Comparison of ENCODE assay signal across 17 cellular contexts in the genomic region with DNA sequence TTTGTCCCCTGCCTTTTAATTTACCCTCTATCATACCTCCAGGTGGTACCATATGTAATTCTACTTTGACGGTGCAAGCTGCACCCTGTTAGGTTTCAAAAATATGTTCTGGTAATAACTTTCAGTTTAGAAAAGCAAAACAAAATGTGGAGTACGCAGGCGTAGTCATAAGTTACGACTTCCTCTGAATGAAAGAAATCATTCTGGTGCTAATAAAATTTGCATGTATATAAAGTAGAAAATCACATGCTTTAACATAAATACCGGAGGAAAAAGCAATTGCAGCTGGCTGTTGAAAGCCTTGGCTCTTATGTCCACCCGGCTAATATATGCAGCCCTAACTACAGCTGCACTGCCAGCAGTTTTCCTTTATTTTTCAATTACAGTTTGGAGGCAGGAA.
DNase-seq lines count a peak whose midpoint lies in the region; ATAC-seq and TF ChIP-seq lines count a peak whose summit lies in the region.
"Had no signal": no experiment of that assay in that cellular context is flagged by ENCODE, and none has a peak within 500 bp of the region (broad histone marks: within the 10 kb centered on the region; RNA-seq: fewer than 3 reads in every experiment).

No MANE protein-coding gene starts in this region.

- WGBS in sigmoid colon, 2 donors = 6 to 29% methylated on average over 6 of the region's 6 CpGs

- TF ChIP-seq POLR2A in sigmoid colon (IDR thresholded peaks at IDR 0.05) = no peak

- no peak for TF ChIP-seq CTCF in sigmoid colon (IDR thresholded peaks at IDR 0.05)

- no peaks in the 10 kb centered on the region for H3K27me3 ChIP-seq in sigmoid colon
- H3K27me3 ChIP-seq: left lung had no signal

- intact Hi-C loops in sigmoid colon (cut with DNase I) = no loop called here

- H3K4me3 ChIP-seq in SK-N-MC (peak overlapping the region; percentile 65), sigmoid colon (peak overlapping the region in 3 of 4 donors; percentile 10 to 17 (median 15))
- H3K4me3 ChIP-seq: left lung, PC-9 had no signal

- H3K27ac Mint-ChIP-seq in immature natural killer cell = no peak overlapping the region
- H3K27ac Mint-ChIP-seq: activated CD8-positive, alpha-beta T cell treated with anti-CD3 and anti-CD28 coated beads for 36 hours; activated naive CD8-positive, alpha-beta T cell treated with anti-CD3 and anti-CD28 coated beads, Interleukin-2, amount 50 U/mL, for 24 hours; H9; IgD-negative memory B cell; natural killer cell had no signal

- H3K36me3 ChIP-seq in SK-N-MC (ENCODE audit: insufficient read depth, low read length) (no peaks in the 10 kb centered on the region), sigmoid colon (no peaks in the 10 kb centered on the region)
- H3K36me3 ChIP-seq: left lung had no signal

- H3K36me3 Mint-ChIP-seq in immature natural killer cell = no peaks in the 10 kb centered on the region
- H3K36me3 Mint-ChIP-seq: IgD-negative memory B cell, natural killer cell had no signal

- DNase-seq in SK-N-MC (ENCODE audit: low read depth, low spot score) = peak; percentile 53
- DNase-seq in sigmoid colon = no peak
- no peak for DNase-seq in NCI-H524 (lab: John Stamatoyannopoulos, UW)
- DNase-seq in immature natural killer cell = no peak
- DNase-seq in medulla oblongata (ENCODE audit: extremely low spot score) = no peak
- DNase-seq in DMS114 treated with DMSO at 0.1 percent for 48 hours (lab: John Stamatoyannopoulos, UW; ENCODE audit: unreplicated experiment) = no peak
- DNase-seq: activated CD8-positive, alpha-beta T cell treated with anti-CD3 and anti-CD28 coated beads for 36 hours; activated naive CD8-positive, alpha-beta T cell treated with anti-CD3 and anti-CD28 coated beads, Interleukin-2, amount 50 U/mL, for 24 hours; caudate nucleus; H9; left lung; natural killer cell; NCI-H1105 treated with DMSO at 0.1 percent for 48 hours; PC-9 had no signal

- no peak for TF ChIP-seq EP300 in sigmoid colon (IDR thresholded peaks at IDR 0.05)

- ATAC-seq in GM19372 (IDR thresholded peaks at IDR 0.05; ENCODE audit: low read depth, unreplicated experiment) = peak; percentile 60
- peak; percentile 69 for ATAC-seq in HG03159 (IDR thresholded peaks at IDR 0.05; ENCODE audit: unreplicated experiment)
- ATAC-seq: activated CD8-positive, alpha-beta T cell treated with anti-CD3 and anti-CD28 coated beads for 36 hours; activated naive CD8-positive, alpha-beta T cell treated with anti-CD3 and anti-CD28 coated beads, Interleukin-2, amount 50 U/mL, for 24 hours; left lung; natural killer cell had no signal

- peaks cover 0 to 18% (median 15%) of the 10 kb centered on the region in 6 donors for H3K9me3 Mint-ChIP-seq in immature natural killer cell

- no peaks in the 10 kb centered on the region for H3K9me3 ChIP-seq in SK-N-MC (ENCODE audit: low read depth, low read length)
- no peaks in the 10 kb centered on the region for H3K9me3 ChIP-seq in sigmoid colon
- H3K9me3 ChIP-seq: left lung had no signal

- peak overlapping the region in 1 of 5 donors; percentile 31 for H3K4me3 Mint-ChIP-seq in immature natural killer cell
- H3K4me3 Mint-ChIP-seq: activated CD8-positive, alpha-beta T cell treated with anti-CD3 and anti-CD28 coated beads for 36 hours; activated naive CD8-positive, alpha-beta T cell treated with anti-CD3 and anti-CD28 coated beads, Interleukin-2, amount 50 U/mL, for 24 hours; H9; IgD-negative memory B cell; natural killer cell had no signal

- H3K4me1 Mint-ChIP-seq in immature natural killer cell = peaks cover 0 to 2% of the 10 kb centered on the region in 2 donors
- H3K4me1 Mint-ChIP-seq: activated naive CD8-positive, alpha-beta T cell treated with anti-CD3 and anti-CD28 coated beads, Interleukin-2, amount 50 U/mL, for 24 hours; natural killer cell had no signal

- peaks cover 0 to 3% (median 1%) of the 10 kb centered on the region in 3 donors for H3K27me3 Mint-ChIP-seq in immature natural killer cell (ENCODE audit: low read depth in 3 of 3)
- H3K27me3 Mint-ChIP-seq: activated CD8-positive, alpha-beta T cell treated with anti-CD3 and anti-CD28 coated beads for 36 hours; activated naive CD8-positive, alpha-beta T cell treated with anti-CD3 and anti-CD28 coated beads, Interleukin-2, amount 50 U/mL, for 24 hours; IgD-negative memory B cell had no signal

- H3K27ac ChIP-seq in SK-N-MC = peak overlapping the region; percentile 58; the same call in 1 of the 2 replicates
- no peak overlapping the region for H3K27ac ChIP-seq in sigmoid colon
- H3K27ac ChIP-seq: left lung, PC-9 had no signal

- no peak overlapping the region for H3K9ac ChIP-seq in SK-N-MC (ENCODE audit: insufficient read length)

- H3K4me1 ChIP-seq in sigmoid colon = peaks cover 0 to 4% (median 2%) of the 10 kb centered on the region in 4 donors
- H3K4me1 ChIP-seq: left lung had no signal
